ENCODE assay signal across 20 cellular contexts in the genomic region with DNA sequence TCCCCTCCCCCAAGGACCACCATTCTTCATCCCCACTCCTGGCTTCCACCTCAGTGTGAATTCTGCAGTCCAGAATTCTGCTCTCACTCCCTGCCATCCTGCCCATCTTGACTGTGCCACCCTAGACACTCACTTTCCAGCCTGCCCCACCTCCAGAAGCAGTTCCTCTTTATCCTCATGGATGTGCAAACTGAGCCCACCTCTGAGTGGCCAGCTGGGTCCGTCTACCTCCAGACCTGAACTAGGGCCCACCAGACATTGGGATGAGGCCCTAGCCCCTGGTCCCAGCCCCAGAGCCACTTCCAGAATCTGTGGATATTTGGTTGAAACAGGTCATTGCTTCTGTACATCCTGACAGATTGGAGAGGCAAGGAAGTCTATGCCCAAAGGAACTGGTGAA. TPM values are rescaled to one million over a fixed set of nuclear protein-coding genes. Genes with fewer than 3 reads are reported as not detected.
DNase-seq lines count a peak whose midpoint lies in the region; ATAC-seq and TF ChIP-seq lines count a peak whose summit lies in the region.
"Had no signal": no experiment of that assay in that cellular context is flagged by ENCODE, and none has a peak within 500 bp of the region (broad histone marks: within the 10 kb centered on the region; RNA-seq: fewer than 3 reads in every experiment).

No MANE protein-coding gene starts in this region.

- no peak overlapping the region for H3K4me3 Mint-ChIP-seq in activated naive CD4-positive, alpha-beta T cell treated with anti-CD3 and anti-CD28 coated beads, Interleukin-2, amount 10 ng/mL, durations not matched to agents 7 days and 5 days
- no peak overlapping the region for H3K4me3 Mint-ChIP-seq in activated naive CD4-positive, alpha-beta T cell treated with anti-CD3 and anti-CD28 coated beads for 36 hours
- no peak overlapping the region for H3K4me3 Mint-ChIP-seq in chondrocyte (ENCODE audit: unreplicated experiment)
- H3K4me3 Mint-ChIP-seq: B cell; CD4-positive, CD25-positive, alpha-beta regulatory T cell; CD8-positive, alpha-beta memory T cell; HFFc6 had no signal

- H3K27me3 ChIP-seq in upper lobe of right lung (no peaks in the 10 kb centered on the region), HAP-1 (ENCODE audit: low read depth) (no peaks in the 10 kb centered on the region)
- H3K27me3 ChIP-seq: BLaER1 treated with 17β-estradiol and CSF1 and Interleukin-3, amounts not matched to agents 10 nM and 100 nM had no signal

- CTCF ChIA-PET in activated naive CD4-positive, alpha-beta T cell treated with anti-CD3 and anti-CD28 coated beads, Interleukin-2, amount 10 ng/mL, durations not matched to agents 7 days and 5 days (lab: Charles Lee), result no interaction called here
- CTCF ChIA-PET in activated naive CD4-positive, alpha-beta T cell treated with anti-CD3 and anti-CD28 coated beads for 36 hours (lab: Charles Lee), result no interaction called here

- H3K4me3 ChIP-seq in upper lobe of right lung (no peak overlapping the region), HAP-1 (no peak overlapping the region)
- H3K4me3 ChIP-seq: BLaER1 treated with 17β-estradiol and CSF1 and Interleukin-3, amounts not matched to agents 10 nM and 100 nM; GM23248 had no signal

- H3K9me3 Mint-ChIP-seq in activated naive CD4-positive, alpha-beta T cell treated with anti-CD3 and anti-CD28 coated beads, Interleukin-2, amount 10 ng/mL, durations not matched to agents 7 days and 5 days, result no peaks in the 10 kb centered on the region
- no peaks in the 10 kb centered on the region for H3K9me3 Mint-ChIP-seq in activated naive CD4-positive, alpha-beta T cell treated with anti-CD3 and anti-CD28 coated beads for 36 hours
- no peaks in the 10 kb centered on the region for H3K9me3 Mint-ChIP-seq in chondrocyte (ENCODE audit: low read depth)
- H3K9me3 Mint-ChIP-seq: CD8-positive, alpha-beta memory T cell had no signal

- in situ Hi-C loops in HAP-1 (cut with MboI; ENCODE audit: low sequenced_read_pairs), result no loop called here

- H3K27ac Mint-ChIP-seq in activated naive CD4-positive, alpha-beta T cell treated with anti-CD3 and anti-CD28 coated beads, Interleukin-2, amount 10 ng/mL, durations not matched to agents 7 days and 5 days, result no peak overlapping the region
- H3K27ac Mint-ChIP-seq in activated naive CD4-positive, alpha-beta T cell treated with anti-CD3 and anti-CD28 coated beads for 36 hours, result no peak overlapping the region
- H3K27ac Mint-ChIP-seq in chondrocyte (ENCODE audit: unreplicated experiment), result no peak overlapping the region
- H3K27ac Mint-ChIP-seq: B cell; CD4-positive, CD25-positive, alpha-beta regulatory T cell; HFFc6 had no signal

- H3K36me3 ChIP-seq in upper lobe of right lung (no peaks in the 10 kb centered on the region), HAP-1 (replicated peaks) (no peaks in the 10 kb centered on the region)
- H3K36me3 ChIP-seq: BLaER1 treated with 17β-estradiol and CSF1 and Interleukin-3, amounts not matched to agents 10 nM and 100 nM had no signal

- DNase-seq in activated naive CD4-positive, alpha-beta T cell treated with anti-CD3 and anti-CD28 coated beads, Interleukin-2, amount 10 ng/mL, durations not matched to agents 7 days and 5 days, result peak; percentile 2
- no peak for DNase-seq in activated naive CD4-positive, alpha-beta T cell treated with anti-CD3 and anti-CD28 coated beads for 36 hours
- peak; percentile 27 for DNase-seq in chondrocyte (ENCODE audit: low spot score)
- peak; percentile 74 for DNase-seq in posterior vena cava (ENCODE audit: low spot score)
- DNase-seq in upper lobe of right lung, result peak; percentile 34
- no peak for DNase-seq in SHP77 treated with DMSO at 0.1 percent for 48 hours (lab: John Stamatoyannopoulos, UW)
- DNase-seq in central memory CD4-positive, alpha-beta T cell, result no peak
- no peak for DNase-seq in HAP-1 (ENCODE audit: low spot score in 2 of 2)
- DNase-seq: 8988T; CD4-positive, CD25-positive, alpha-beta regulatory T cell; COR-L47; GM23248; HFFc6; IMR-90 had no signal

- peaks cover 21% of the 10 kb centered on the region for H3K27me3 Mint-ChIP-seq in activated naive CD4-positive, alpha-beta T cell treated with anti-CD3 and anti-CD28 coated beads, Interleukin-2, amount 10 ng/mL, durations not matched to agents 7 days and 5 days
- peaks cover 2% of the 10 kb centered on the region for H3K27me3 Mint-ChIP-seq in activated naive CD4-positive, alpha-beta T cell treated with anti-CD3 and anti-CD28 coated beads for 36 hours (ENCODE audit: low read depth)
- H3K27me3 Mint-ChIP-seq in chondrocyte (ENCODE audit: low read depth), result peaks cover 5% of the 10 kb centered on the region
- H3K27me3 Mint-ChIP-seq: CD4-positive, CD25-positive, alpha-beta regulatory T cell had no signal

- no peaks in the 10 kb centered on the region for H3K9me3 ChIP-seq in upper lobe of right lung
- no peaks in the 10 kb centered on the region for H3K9me3 ChIP-seq in HAP-1
- H3K9me3 ChIP-seq: BLaER1 treated with 17β-estradiol and CSF1 and Interleukin-3, amounts not matched to agents 10 nM and 100 nM had no signal

- H3K4me1 Mint-ChIP-seq in activated naive CD4-positive, alpha-beta T cell treated with anti-CD3 and anti-CD28 coated beads, Interleukin-2, amount 10 ng/mL, durations not matched to agents 7 days and 5 days, result no peaks in the 10 kb centered on the region
- H3K4me1 Mint-ChIP-seq in activated naive CD4-positive, alpha-beta T cell treated with anti-CD3 and anti-CD28 coated beads for 36 hours (ENCODE audit: low read depth), result no peaks in the 10 kb centered on the region
- no peaks in the 10 kb centered on the region for H3K4me1 Mint-ChIP-seq in chondrocyte (ENCODE audit: low read depth)
- H3K4me1 Mint-ChIP-seq: B cell; CD4-positive, CD25-positive, alpha-beta regulatory T cell; CD8-positive, alpha-beta memory T cell had no signal

- no peaks in the 10 kb centered on the region for H3K4me1 ChIP-seq in upper lobe of right lung
- no peaks in the 10 kb centered on the region for H3K4me1 ChIP-seq in HAP-1

- no peak overlapping the region for H3K27ac ChIP-seq in upper lobe of right lung
- H3K27ac ChIP-seq: BLaER1 treated with 17β-estradiol and CSF1 and Interleukin-3, amounts not matched to agents 10 nM and 100 nM; GM23248; HL-60 had no signal

- TF ChIP-seq CTCF in chondrocyte (IDR thresholded peaks at IDR 0.05) (no peak), upper lobe of right lung (IDR thresholded peaks at IDR 0.05) (no peak)

- intact Hi-C loops in activated naive CD4-positive, alpha-beta T cell treated with anti-CD3 and anti-CD28 coated beads for 36 hours (cut with micrococcal nuclease), result no loop called here
- intact Hi-C loops in posterior vena cava (cut with DNase I) (no loop called here), upper lobe of right lung (cut with DNase I) (no loop called here)

- no peak for ATAC-seq in upper lobe of right lung
- ATAC-seq: HCT116 had no signal

- no peaks in the 10 kb centered on the region for H3K36me3 Mint-ChIP-seq in activated naive CD4-positive, alpha-beta T cell treated with anti-CD3 and anti-CD28 coated beads, Interleukin-2, amount 10 ng/mL, durations not matched to agents 7 days and 5 days
- H3K36me3 Mint-ChIP-seq in activated naive CD4-positive, alpha-beta T cell treated with anti-CD3 and anti-CD28 coated beads for 36 hours (ENCODE audit: low read depth), result no peaks in the 10 kb centered on the region
- no peaks in the 10 kb centered on the region for H3K36me3 Mint-ChIP-seq in chondrocyte (ENCODE audit: low read depth)
- H3K36me3 Mint-ChIP-seq: CD4-positive, CD25-positive, alpha-beta regulatory T cell; CD8-positive, alpha-beta memory T cell had no signal

RNA-seq across cellular contexts. Expression of a gene that starts 58.5 kb away (rescaled TPM):
- not detected for total RNA-seq in activated naive CD4-positive, alpha-beta T cell treated with anti-CD3 and anti-CD28 coated beads for 36 hours
- total RNA-seq in chondrocyte (0.60 to 2.2 TPM (median 0.62 TPM) in 3 replicates), posterior vena cava (1 to 10 TPM; 4.4 to 5.6 TPM), upper lobe of right lung (3.0 TPM)
- total RNA-seq: A673; B cell; CD4-positive, CD25-positive, alpha-beta regulatory T cell; CD8-positive, alpha-beta memory T cell; GM23248; HFFc6; IMR-90 had no signal

Comparison
In these comparisons a context has a peak if more than half of its experiments do, and no peak if none do; other contexts are left out.
1. DNase-seq: peak in activated naive CD4-positive, alpha-beta T cell treated with anti-CD3 and anti-CD28 coated beads, Interleukin-2, amount 10 ng/mL, durations not matched to agents 7 days and 5 days (single experiment), chondrocyte (single experiment), posterior vena cava (single experiment) and upper lobe of right lung (single experiment); none in activated naive CD4-positive, alpha-beta T cell treated with anti-CD3 and anti-CD28 coated beads for 36 hours (single experiment), SHP77 treated with DMSO at 0.1 percent for 48 hours (single experiment), central memory CD4-positive, alpha-beta T cell (single experiment) and HAP-1 (0 of 2).